ENCODE assay signal across 12 cellular contexts in genomic region chr19:42202290-42202867, GRCh38. TPM values are rescaled to one million over a fixed set of nuclear protein-coding genes. Genes with fewer than 3 reads are reported as not detected.
DNase-seq lines count a peak whose midpoint lies in the region; ATAC-seq and TF ChIP-seq lines count a peak whose summit lies in the region.
"Had no signal": no experiment of that assay in that cellular context is flagged by ENCODE, and none has a peak within 500 bp of the region (broad histone marks: within the 10 kb centered on the region; RNA-seq: fewer than 3 reads in every experiment).

No MANE protein-coding gene starts in this region.

- H3K4me2 ChIP-seq in mammary epithelial cell (ENCODE audit: insufficient read depth, low read depth, low read length) = no peak overlapping the region

- in situ Hi-C loops in mammary epithelial cell (cut with MboI; ENCODE audit: low sequenced_read_pairs in 2 of 2) = no loop called here

- H2AFZ ChIP-seq in mammary epithelial cell (ENCODE audit: low read depth, low read length) = no peak overlapping the region
- H2AFZ ChIP-seq: GM23248 had no signal

- POLR2A ChIA-PET in MCF 10A (lab: Yijun Ruan, JAX) (interaction anchor here (0.7 to 1.3 kb wide), 5 partner anchors 13 to 126 kb away, joined by 3 to 4 read pairs (median 3); partner anchors contain the start of genes DEDD2 and ZNF574), GM10248 (lab: Yijun Ruan, JAX) (interaction anchor here (1.1 kb wide), 1 partner anchor 12 kb away, joined by 3 read pairs; no protein-coding TSS in a partner anchor)
- POLR2A ChIA-PET in activated CD8-positive, alpha-beta T cell treated with anti-CD3 and anti-CD28 coated beads for 36 hours (lab: Charles Lee) = interaction anchor here (1.1 to 3.4 kb wide), 3 partner anchors 14 to 41 kb away, joined by 3 to 10 read pairs (median 8); partner anchors contain the start of gene DEDD2

- H3K36me3 ChIP-seq in mammary epithelial cell (ENCODE audit: insufficient read depth, low read length) (peaks cover 14% of the 10 kb centered on the region), mucosa of rectum (ENCODE audit: control insufficient read depth in 2 of 2, insufficient read depth in 2 of 2, low read length in 2 of 2) (peaks cover 58 to 89% of the 10 kb centered on the region in 2 donors)

- no peaks in the 10 kb centered on the region for H3K9me3 ChIP-seq in mammary epithelial cell (replicated peaks; ENCODE audit: insufficient read depth, low read length)
- no peaks in the 10 kb centered on the region for H3K9me3 ChIP-seq in mucosa of rectum (ENCODE audit: control insufficient read depth in 2 of 2, low read length in 2 of 2)
- H3K9me3 ChIP-seq: thyroid gland had no signal

- peaks cover 78% of the 10 kb centered on the region for H3K36me3 Mint-ChIP-seq in MCF 10A (ENCODE audit: insufficient read depth, unreplicated experiment)
- H3K36me3 Mint-ChIP-seq in activated CD8-positive, alpha-beta T cell treated with anti-CD3 and anti-CD28 coated beads for 36 hours (ENCODE audit: low read depth) = peaks cover 62% of the 10 kb centered on the region
- peaks cover 27% of the 10 kb centered on the region for H3K36me3 Mint-ChIP-seq in type B pancreatic cell

- no peaks in the 10 kb centered on the region for H4K20me1 ChIP-seq in mammary epithelial cell (ENCODE audit: insufficient read depth, low read length)

- intact Hi-C loops in MCF 10A (cut with micrococcal nuclease) = no loop called here
- intact Hi-C loops in mammary epithelial cell (cut with micrococcal nuclease) = no loop called here
- intact Hi-C loops in activated CD8-positive, alpha-beta T cell treated with anti-CD3 and anti-CD28 coated beads for 36 hours (cut with micrococcal nuclease) = no loop called here

- peak overlapping the region; percentile 1 for H3K27ac Mint-ChIP-seq in MCF 10A (ENCODE audit: low read depth, unreplicated experiment)
- peak overlapping the region; percentile 95 for H3K27ac Mint-ChIP-seq in activated CD8-positive, alpha-beta T cell treated with anti-CD3 and anti-CD28 coated beads for 36 hours
- peak overlapping the region; percentile 10 for H3K27ac Mint-ChIP-seq in type B pancreatic cell

- no peak overlapping the region for H3K4me3 ChIP-seq in mammary epithelial cell (replicated peaks in 1 of 3; ENCODE audit: insufficient read depth in 1 of 3, low read depth in 2 of 3, low read length in 3 of 3)
- H3K4me3 ChIP-seq in mucosa of rectum (ENCODE audit: low read length in 2 of 2) = no peak overlapping the region
- H3K4me3 ChIP-seq: GM23248, thyroid gland had no signal

- DNase-seq in MCF 10A (ENCODE audit: unreplicated experiment) (no peak), mammary epithelial cell (no peak), type B pancreatic cell (ENCODE audit: extremely low spot score, unreplicated experiment) (no peak), GM10248 (ENCODE audit: extremely low spot score) (no peak)
- no peak for DNase-seq in activated CD8-positive, alpha-beta T cell treated with anti-CD3 and anti-CD28 coated beads for 36 hours
- DNase-seq in central memory CD4-positive, alpha-beta T cell = no peak
- DNase-seq: GM23248; NCI-H2029; stimulated activated CD4-positive, alpha-beta T cell treated with anti-CD3 and anti-CD28 coated beads, Interleukin-4, amount 100 ng/mL, for 4 hours; thyroid gland had no signal

- no peak overlapping the region for H3K27ac ChIP-seq in mammary epithelial cell (ENCODE audit: insufficient read depth, low read depth, low read length)
- H3K27ac ChIP-seq in mucosa of rectum (ENCODE audit: low read depth in 2 of 2, low read length in 2 of 2) = peak overlapping the region; percentile 16 to 85
- H3K27ac ChIP-seq: GM23248, thyroid gland had no signal

- dilution Hi-C loops in mammary epithelial cell (cut with HindIII; ENCODE audit: low sequenced_read_pairs) = no loop called here

- no peak for TF ChIP-seq CTCF in MCF 10A (IDR thresholded peaks at IDR 0.05; ENCODE audit: unreplicated experiment)
- TF ChIP-seq CTCF in mammary epithelial cell (conservative IDR thresholded peaks at IDR 0.05 in 1 of 2, IDR thresholded peaks at IDR 0.05 in 1 of 2; ENCODE audit: extremely low read depth in 1 of 2, insufficient read depth in 1 of 2, low read depth in 1 of 2, low read length in 2 of 2) = no peak
- no peak for TF ChIP-seq CTCF in activated CD8-positive, alpha-beta T cell treated with anti-CD3 and anti-CD28 coated beads for 36 hours (IDR thresholded peaks at IDR 0.05)
- no peak for TF ChIP-seq CTCF in type B pancreatic cell (conservative IDR thresholded peaks at IDR 0.05)
- no peak for TF ChIP-seq CTCF in GM10248 (IDR thresholded peaks at IDR 0.05; ENCODE audit: control extremely low read depth, extremely low read depth, low read depth, missing control alignments)

- BruUV-seq in MCF 10A (replicated peaks; lab: Mats Ljungman, UMichigan) (no TSS peak), mammary epithelial cell (replicated peaks; lab: Mats Ljungman, UMichigan) (no TSS peak)

- H3K27me3 Mint-ChIP-seq in MCF 10A (ENCODE audit: insufficient read depth, unreplicated experiment) (no peaks in the 10 kb centered on the region), type B pancreatic cell (no peaks in the 10 kb centered on the region)
- H3K27me3 Mint-ChIP-seq in activated CD8-positive, alpha-beta T cell treated with anti-CD3 and anti-CD28 coated beads for 36 hours = no peaks in the 10 kb centered on the region

- CTCF ChIA-PET in MCF 10A (lab: Yijun Ruan, JAX) (interaction anchor here (0.6 kb wide), 1 partner anchor 77 kb away, joined by 3 read pairs; no protein-coding TSS in a partner anchor), mammary epithelial cell (lab: Charles Lee; ENCODE audit: low non-redundant PET) (no interaction called here), GM10248 (lab: Yijun Ruan, JAX) (interaction anchor here (1.9 kb wide), 1 partner anchor 14 kb away, joined by 6 read pairs; no protein-coding TSS in a partner anchor)
- CTCF ChIA-PET in activated CD8-positive, alpha-beta T cell treated with anti-CD3 and anti-CD28 coated beads for 36 hours (lab: Charles Lee) = interaction anchor here (0.6 to 5.5 kb wide), 5 partner anchors 17 to 77 kb away, joined by 3 to 41 read pairs (median 3); partner anchors contain the start of gene POU2F2

- H3K4me1 ChIP-seq in mammary epithelial cell (ENCODE audit: insufficient read depth, low read length) (peaks cover 43% of the 10 kb centered on the region), mucosa of rectum (ENCODE audit: control insufficient read depth in 2 of 2, insufficient read depth in 2 of 2, low read length in 2 of 2) (peaks cover 26 to 38% of the 10 kb centered on the region in 2 donors)
- H3K4me1 ChIP-seq: thyroid gland had no signal

- WGBS in mammary epithelial cell (ENCODE audit: low coverage, missing lambda C conversion rate) = 78% methylated on average over 3 of the region's 4 CpGs

- ATAC-seq in activated CD8-positive, alpha-beta T cell treated with anti-CD3 and anti-CD28 coated beads for 36 hours = no peak
- no peak for ATAC-seq in HG03045 (IDR thresholded peaks at IDR 0.05; ENCODE audit: unreplicated experiment)

- H3K4me3 Mint-ChIP-seq in MCF 10A (ENCODE audit: unreplicated experiment) (no peak overlapping the region), type B pancreatic cell (no peak overlapping the region)
- H3K4me3 Mint-ChIP-seq in activated CD8-positive, alpha-beta T cell treated with anti-CD3 and anti-CD28 coated beads for 36 hours = peak overlapping the region; percentile 57

- no peaks in the 10 kb centered on the region for H3K27me3 ChIP-seq in mammary epithelial cell (ENCODE audit: insufficient read depth, low read length)
- no peaks in the 10 kb centered on the region for H3K27me3 ChIP-seq in mucosa of rectum (ENCODE audit: control insufficient read depth in 2 of 2, insufficient read depth in 2 of 2, low read length in 2 of 2)
- H3K27me3 ChIP-seq: thyroid gland had no signal

- H3K4me1 Mint-ChIP-seq in MCF 10A (ENCODE audit: insufficient read depth, unreplicated experiment) = peaks cover 47% of the 10 kb centered on the region
- H3K4me1 Mint-ChIP-seq in activated CD8-positive, alpha-beta T cell treated with anti-CD3 and anti-CD28 coated beads for 36 hours (ENCODE audit: low read depth) = peaks cover 79% of the 10 kb centered on the region
- H3K4me1 Mint-ChIP-seq in type B pancreatic cell (ENCODE audit: unreplicated experiment) = no peaks in the 10 kb centered on the region

- no peak overlapping the region for H3K9ac ChIP-seq in mammary epithelial cell (ENCODE audit: insufficient read depth, low read length)
- H3K9ac ChIP-seq in mucosa of rectum (ENCODE audit: low read depth in 1 of 2, low read length in 2 of 2) = no peak overlapping the region
- H3K9ac ChIP-seq: GM23248 had no signal

- peaks cover 53% of the 10 kb centered on the region for H3K79me2 ChIP-seq in mammary epithelial cell (ENCODE audit: insufficient read depth, low read length)

- H3K9me3 Mint-ChIP-seq in MCF 10A (ENCODE audit: unreplicated experiment) = no peaks in the 10 kb centered on the region
- no peaks in the 10 kb centered on the region for H3K9me3 Mint-ChIP-seq in activated CD8-positive, alpha-beta T cell treated with anti-CD3 and anti-CD28 coated beads for 36 hours
- H3K9me3 Mint-ChIP-seq in type B pancreatic cell = no peaks in the 10 kb centered on the region

RNA-seq across cellular contexts. Expression of gene DEDD2, which starts 15.1 kb away (rescaled TPM):
- total RNA-seq in MCF 10A (2022) (28.5 and 31.2 TPM in 2 replicates), mammary epithelial cell (10 to 100 TPM; 17.3 to 32.3 TPM), type B pancreatic cell (ENCODE audit: low replicate concordance) (23.7 and 29.3 TPM in 2 replicates)
- polyA plus RNA-seq in mammary epithelial cell = 31.8 TPM
- polyA minus RNA-seq in mammary epithelial cell = 13.2 TPM
- total RNA-seq in activated CD8-positive, alpha-beta T cell treated with anti-CD3 and anti-CD28 coated beads for 36 hours = 10 to 100 TPM; 21.7 to 22.5 TPM

RNA-seq across cellular contexts. Expression of gene ZNF526, which starts 17.7 kb away (rescaled TPM):
- total RNA-seq in MCF 10A (2022) (11.5 and 12.3 TPM in 2 replicates), mammary epithelial cell (10 to 100 TPM; 11.2 to 15.8 TPM), type B pancreatic cell (ENCODE audit: low replicate concordance) (18.2 and 19.3 TPM in 2 replicates)
- 8.6 TPM for polyA plus RNA-seq in mammary epithelial cell
- polyA minus RNA-seq in mammary epithelial cell = 22.8 TPM
- total RNA-seq in activated CD8-positive, alpha-beta T cell treated with anti-CD3 and anti-CD28 coated beads for 36 hours = 10 to 100 TPM; 12.0 to 12.3 TPM

RNA-seq across cellular contexts. Expression of gene GSK3A, which starts 40.0 kb away (rescaled TPM):
- total RNA-seq in MCF 10A (2022) (53.5 and 54.5 TPM in 2 replicates), mammary epithelial cell (10 to 100 TPM; 29.3 to 61.9 TPM), type B pancreatic cell (ENCODE audit: low replicate concordance) (43.5 and 49.1 TPM in 2 replicates)
- 42.9 TPM for polyA plus RNA-seq in mammary epithelial cell
- 52.4 TPM for polyA minus RNA-seq in mammary epithelial cell
- 10 to 100 TPM; 30.5 to 31.7 TPM for total RNA-seq in activated CD8-positive, alpha-beta T cell treated with anti-CD3 and anti-CD28 coated beads for 36 hours

RNA-seq across cellular contexts. Expression of gene ERF, which starts 52.5 kb away (rescaled TPM):
- total RNA-seq in MCF 10A (2022) (27.8 and 35.1 TPM in 2 replicates), mammary epithelial cell (100 to 1,000 TPM; 101 to 139 TPM), type B pancreatic cell (ENCODE audit: low replicate concordance) (54.9 and 78.9 TPM in 2 replicates)
- 86.1 TPM for polyA plus RNA-seq in mammary epithelial cell
- polyA minus RNA-seq in mammary epithelial cell = 36.6 TPM
- 10 to 100 TPM; 60.0 to 69.2 TPM for total RNA-seq in activated CD8-positive, alpha-beta T cell treated with anti-CD3 and anti-CD28 coated beads for 36 hours

Comparison
In these comparisons a context has a peak if more than half of its experiments do, and no peak if none do; other contexts are left out.
1. H3K27ac Mint-ChIP-seq: peak in every context shown above with its lines; median percentile 95 in activated CD8-positive, alpha-beta T cell treated with anti-CD3 and anti-CD28 coated beads for 36 hours; 10 in type B pancreatic cell; 1 in MCF 10A.